In the genomic region with DNA sequence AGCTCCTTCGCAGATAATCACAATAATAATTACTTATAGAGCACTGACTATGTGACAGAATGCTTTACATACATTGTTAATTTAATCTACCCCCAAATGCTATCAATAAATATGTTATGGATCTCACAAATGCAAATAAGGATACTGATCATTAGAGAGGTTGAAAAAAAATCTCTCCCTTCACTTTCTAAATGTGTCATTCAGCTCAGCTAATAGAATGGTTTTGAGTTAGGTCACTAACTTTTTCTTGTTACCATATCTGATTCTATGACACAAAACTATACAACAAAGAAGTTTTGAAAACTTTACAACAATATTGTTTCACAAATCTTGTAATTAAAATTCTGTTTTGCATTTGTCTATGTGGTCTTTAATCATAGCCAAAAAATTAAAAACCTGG, we compare ENCODE assay signal across 12 cellular contexts. TPM values are rescaled to one million over a fixed set of nuclear protein-coding genes. Genes with fewer than 3 reads are reported as not detected.
"Had no signal": no experiment of that assay in that cellular context is flagged by ENCODE, and none has a peak within 500 bp of the region (broad histone marks: within the 10 kb centered on the region; RNA-seq: fewer than 3 reads in every experiment).

No MANE protein-coding gene starts in this region.

- FAIRE-seq: H1, H54 had no signal

- DNase-seq: GM23248, GOT3, H7, H9, HCEC 1CT, HFFc6 had no signal

- H2AFZ ChIP-seq: GM23248, GM23338 had no signal

- H3K9ac ChIP-seq: GM23248 had no signal

- H3K4me2 ChIP-seq: GM23338 had no signal

- H3K27ac ChIP-seq: GM23248 had no signal

- H3K4me1 ChIP-seq: HAP-1 had no signal

- H3K36me3 ChIP-seq: HAP-1 had no signal

- H3K9me3 ChIP-seq: HAP-1 had no signal

- ATAC-seq: GM23338, HCT116 had no signal

- H3K4me3 ChIP-seq: GM23248, GM23338, HAP-1 had no signal

RNA-seq across cellular contexts. Expression of a gene that starts 17.4 kb away (rescaled TPM):
- total RNA-seq: GM23248, GM23338, H1, H4, H7, H9, HFFc6 had no signal
- polyA plus RNA-seq: GM23248, GM23338, H1 had no signal
